ENCODE assay signal across 24 cellular contexts in the genomic region with DNA sequence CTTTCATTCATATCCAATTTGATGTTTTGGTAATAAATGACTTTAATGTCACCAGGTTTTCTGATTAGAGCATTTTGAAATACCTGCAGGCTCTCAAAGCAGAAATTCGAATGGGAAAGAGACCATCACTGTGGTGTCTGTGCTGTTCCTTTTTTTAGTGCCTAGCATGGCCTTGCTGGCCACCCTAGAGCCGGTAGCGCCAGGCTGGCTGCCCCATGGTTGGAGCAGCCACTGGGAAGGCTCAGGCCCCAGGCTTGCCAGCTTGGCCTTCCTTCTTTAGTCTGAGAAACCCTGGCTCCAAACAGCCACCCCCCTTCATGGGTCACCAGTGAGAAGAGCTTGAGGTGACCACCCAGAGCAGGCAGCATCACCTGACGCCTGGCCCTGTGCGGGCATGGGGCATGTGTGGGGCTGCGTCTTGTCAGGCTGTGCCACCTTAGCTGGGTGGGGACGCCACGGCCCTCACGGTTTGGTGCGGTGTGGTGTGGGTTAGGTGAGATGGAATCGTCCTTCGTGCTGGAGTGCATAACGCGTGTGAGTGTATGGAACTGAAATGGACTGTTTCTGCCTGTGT.
"Had no signal": no experiment of that assay in that cellular context is flagged by ENCODE, and none has a peak within 500 bp of the region (broad histone marks: within the 10 kb centered on the region; RNA-seq: fewer than 3 reads in every experiment).

No MANE protein-coding gene starts in this region.

- H3K4me3 ChIP-seq: gastroesophageal sphincter, mucosa of descending colon, pancreas, skin epidermis, upper lobe of left lung had no signal

- H3K9me3 ChIP-seq: gastroesophageal sphincter, mucosa of descending colon, neutrophil, pancreas, upper lobe of left lung had no signal

- H3K4me1 Mint-ChIP-seq: activated CD4-positive, alpha-beta T cell treated with anti-CD3 and anti-CD28 coated beads, Interleukin-2, amount 10 ng/mL, durations not matched to agents 7 days and 5 days; activated CD8-positive, alpha-beta memory T cell treated with anti-CD3 and anti-CD28 coated beads, Interleukin-2, amount 10 ng/mL, durations not matched to agents 7 days and 5 days; activated naive CD4-positive, alpha-beta T cell treated with anti-CD3 and anti-CD28 coated beads, Interleukin-2, amount 10 ng/mL, durations not matched to agents 7 days and 5 days had no signal

- H3K27ac Mint-ChIP-seq: activated CD4-positive, alpha-beta T cell treated with anti-CD3 and anti-CD28 coated beads, Interleukin-2, amount 10 ng/mL, durations not matched to agents 7 days and 5 days; activated CD8-positive, alpha-beta memory T cell treated with anti-CD3 and anti-CD28 coated beads, Interleukin-2, amount 10 ng/mL, durations not matched to agents 7 days and 5 days; activated CD8-positive, alpha-beta T cell treated with anti-CD3 and anti-CD28 coated beads for 36 hours; activated naive CD4-positive, alpha-beta T cell treated with anti-CD3 and anti-CD28 coated beads, Interleukin-2, amount 10 ng/mL, durations not matched to agents 7 days and 5 days; endodermal cell; stimulated activated naive B cell treated with anti-CD40 and anti-IgM and Interleukin-4, amounts not matched to agents 10 μg/mL and 1 μg/mL and 100 μg/mL, for 72 hours; T-helper 2 cell treated with Interferon-gamma antibody and Interleukin-4, amounts not matched to agents 5 μg/mL and 100 μg/mL, for 36 hours had no signal

- ATAC-seq: activated CD8-positive, alpha-beta memory T cell treated with anti-CD3 and anti-CD28 coated beads, Interleukin-2, amount 10 ng/mL, durations not matched to agents 7 days and 5 days; activated CD8-positive, alpha-beta T cell treated with anti-CD3 and anti-CD28 coated beads for 36 hours; gastroesophageal sphincter; mucosa of descending colon; pancreas; right cardiac atrium; stimulated activated naive B cell treated with anti-CD40 and anti-IgM and Interleukin-4, amounts not matched to agents 10 μg/mL and 1 μg/mL and 100 μg/mL, for 72 hours had no signal

- H3K27me3 ChIP-seq: gastroesophageal sphincter, neutrophil, pancreas, upper lobe of left lung had no signal

- H3K4me3 Mint-ChIP-seq: activated CD4-positive, alpha-beta T cell treated with anti-CD3 and anti-CD28 coated beads, Interleukin-2, amount 10 ng/mL, durations not matched to agents 7 days and 5 days; activated CD8-positive, alpha-beta memory T cell treated with anti-CD3 and anti-CD28 coated beads, Interleukin-2, amount 10 ng/mL, durations not matched to agents 7 days and 5 days; activated CD8-positive, alpha-beta T cell treated with anti-CD3 and anti-CD28 coated beads for 36 hours; activated naive CD4-positive, alpha-beta T cell treated with anti-CD3 and anti-CD28 coated beads, Interleukin-2, amount 10 ng/mL, durations not matched to agents 7 days and 5 days; endodermal cell; stimulated activated naive B cell treated with anti-CD40 and anti-IgM and Interleukin-4, amounts not matched to agents 10 μg/mL and 1 μg/mL and 100 μg/mL, for 72 hours; T-helper 2 cell treated with Interferon-gamma antibody and Interleukin-4, amounts not matched to agents 5 μg/mL and 100 μg/mL, for 36 hours had no signal

- H3K27me3 Mint-ChIP-seq: activated CD4-positive, alpha-beta T cell treated with anti-CD3 and anti-CD28 coated beads, Interleukin-2, amount 10 ng/mL, durations not matched to agents 7 days and 5 days; activated CD8-positive, alpha-beta memory T cell treated with anti-CD3 and anti-CD28 coated beads, Interleukin-2, amount 10 ng/mL, durations not matched to agents 7 days and 5 days; activated CD8-positive, alpha-beta T cell treated with anti-CD3 and anti-CD28 coated beads for 36 hours; activated naive CD4-positive, alpha-beta T cell treated with anti-CD3 and anti-CD28 coated beads, Interleukin-2, amount 10 ng/mL, durations not matched to agents 7 days and 5 days; stimulated activated naive B cell treated with anti-CD40 and anti-IgM and Interleukin-4, amounts not matched to agents 10 μg/mL and 1 μg/mL and 100 μg/mL, for 72 hours had no signal

- H3K27ac ChIP-seq: epithelial cell of prostate, neutrophil, pancreas, skin epidermis, upper lobe of left lung, VCaP had no signal

- DNase-seq: activated CD4-positive, alpha-beta T cell treated with anti-CD3 and anti-CD28 coated beads, Interleukin-2, amount 10 ng/mL, durations not matched to agents 7 days and 5 days; activated CD4-positive, CD25-positive, alpha-beta regulatory T cell treated with anti-CD3 and anti-CD28 coated beads, Interleukin-2, amount 50 U/mL, for 72 hours; activated CD8-positive, alpha-beta memory T cell treated with anti-CD3 and anti-CD28 coated beads, Interleukin-2, amount 10 ng/mL, durations not matched to agents 7 days and 5 days; activated CD8-positive, alpha-beta T cell treated with anti-CD3 and anti-CD28 coated beads for 36 hours; activated effector memory CD4-positive, alpha-beta T cell treated with anti-CD3 and anti-CD28 coated beads, Interleukin-2, amount 50 U/mL, for 16 hours; activated naive CD4-positive, alpha-beta T cell treated with anti-CD3 and anti-CD28 coated beads, Interleukin-2, amount 10 ng/mL, durations not matched to agents 7 days and 5 days; activated T-cell treated with anti-CD3 and anti-CD28 coated beads for 4 hours; cortex of kidney; endodermal cell; head of caudate nucleus; hypothalamus; mesenchymal stem cell; mucosa of descending colon; stimulated activated CD4-positive, alpha-beta T cell treated with anti-CD3 and anti-CD28 coated beads, Interleukin-2, amount 100 ng/mL, for 24 hours; stimulated activated naive B cell treated with anti-CD40 and anti-IgM and Interleukin-4, amounts not matched to agents 10 μg/mL and 1 μg/mL and 100 μg/mL, for 72 hours had no signal

- H3K4me1 ChIP-seq: pancreas had no signal
